In genomic region chr12:118773956-118774723, GRCh38 we compare ENCODE assay signal across 9 cellular contexts.
DNase-seq lines count a peak whose midpoint lies in the region; TF ChIP-seq lines count a peak whose summit lies in the region.
"Had no signal": no experiment of that assay in that cellular context is flagged by ENCODE, and none has a peak within 500 bp of the region (broad histone marks: within the 10 kb centered on the region; RNA-seq: fewer than 3 reads in every experiment).

No MANE protein-coding gene starts in this region.

- no peak for TF ChIP-seq CTCF in GM10266 (IDR thresholded peaks at IDR 0.05; ENCODE audit: control insufficient read depth, insufficient read depth, low read depth, missing control alignments)

- DNase-seq in COR-L47 (lab: John Stamatoyannopoulos, UW) (peak; percentile 91), NCI-H146 (lab: John Stamatoyannopoulos, UW) (peak; percentile 100), SK-N-DZ (ENCODE audit: low spot score) (peak; percentile 76), inferior parietal cortex (ENCODE audit: extremely low spot score) (peak; percentile 62), GM10266 (ENCODE audit: extremely low spot score) (no peak), AML-193 (lab: John Stamatoyannopoulos, UW) (no peak)
- DNase-seq in stimulated activated CD4-positive, alpha-beta T cell treated with anti-CD3 and anti-CD28 coated beads, Interleukin-2, amount 100 ng/mL, for 48 hours = no peak
- no peak for DNase-seq in activated CD4-positive, alpha-beta T cell treated with anti-CD3 and anti-CD28 coated beads for 4 hours
- DNase-seq: pancreas had no signal

Comparison
In these comparisons a context has a peak if more than half of its experiments do, and no peak if none do; other contexts are left out.
1. DNase-seq: peak in COR-L47 (single experiment), NCI-H146 (single experiment), SK-N-DZ (single experiment) and inferior parietal cortex (single experiment); none in GM10266 (single experiment), stimulated activated CD4-positive, alpha-beta T cell treated with anti-CD3 and anti-CD28 coated beads, Interleukin-2, amount 100 ng/mL, for 48 hours (0 of 2), activated CD4-positive, alpha-beta T cell treated with anti-CD3 and anti-CD28 coated beads for 4 hours (0 of 2) and AML-193 (0 of 2).